26 cellular contexts compared by ENCODE assay signal in genomic region chr10:37639200-37639599, GRCh38.
"Had no signal": no experiment of that assay in that cellular context is flagged by ENCODE, and none has a peak within 500 bp of the region (broad histone marks: within the 10 kb centered on the region; RNA-seq: fewer than 3 reads in every experiment).

No MANE protein-coding gene starts in this region.

- DNase-seq: naive thymus-derived CD4-positive, alpha-beta T cell; natural killer cell; occipital lobe; ovary; psoas muscle; right cardiac atrium; right lobe of liver; sigmoid colon; small intestine; stimulated activated CD4-positive, alpha-beta T cell treated with anti-CD3 and anti-CD28 coated beads, Interleukin-15, amount 100 ng/mL, for 24 hours; stimulated activated CD4-positive, alpha-beta T cell treated with anti-CD3 and anti-CD28 coated beads, Interleukin-2, amount 100 ng/mL, for 24 hours; stimulated activated CD4-positive, alpha-beta T cell treated with anti-CD3 and anti-CD28 coated beads, Interleukin-2, amount 100 ng/mL, for 48 hours; stimulated activated CD4-positive, alpha-beta T cell treated with anti-CD3 and anti-CD28 coated beads, Interleukin-4, amount 100 ng/mL, for 24 hours; stimulated activated naive B cell treated with anti-CD40 and anti-IgM and Interleukin-4, amounts not matched to agents 10 μg/mL and 1 μg/mL and 100 μg/mL, for 72 hours; stimulated activated naive CD4-positive, alpha-beta T cell treated with Interleukin-2 at 50 U/mL for 16 hours; stomach; thyroid gland; trophoblast cell had no signal

- H3K27ac Mint-ChIP-seq: naive thymus-derived CD4-positive, alpha-beta T cell; natural killer cell; nephron; neural progenitor cell; progenitor cell of endocrine pancreas; stimulated activated naive B cell treated with anti-CD40 and anti-IgM and Interleukin-4, amounts not matched to agents 10 μg/mL and 1 μg/mL and 100 μg/mL, for 72 hours; stimulated activated naive CD8-positive, alpha-beta T cell treated with anti-CD3 and anti-CD28 coated beads, Interleukin-15, Interleukin-2, amounts not matched to agents 100 ng/mL and 50 ng/mL, for 24 hours had no signal

- H3K4me3 ChIP-seq: neural progenitor cell, ovary, psoas muscle, right lobe of liver, sigmoid colon, stomach, thoracic aorta, thyroid gland, tibial nerve, vagina had no signal

- H3K36me3 Mint-ChIP-seq: stimulated activated naive B cell treated with anti-CD40 and anti-IgM and Interleukin-4, amounts not matched to agents 10 μg/mL and 1 μg/mL and 100 μg/mL, for 72 hours had no signal

- H3K9me3 ChIP-seq: ovary, psoas muscle, right lobe of liver, thoracic aorta, thyroid gland, vagina had no signal

- ATAC-seq: naive thymus-derived CD4-positive, alpha-beta T cell; psoas muscle; right cardiac atrium; stimulated activated naive B cell treated with anti-CD40 and anti-IgM and Interleukin-4, amounts not matched to agents 10 μg/mL and 1 μg/mL and 100 μg/mL, for 72 hours had no signal

- H2AFZ ChIP-seq: neural progenitor cell, parathyroid adenoma had no signal

- H3K4me1 Mint-ChIP-seq: naive thymus-derived CD4-positive, alpha-beta T cell; natural killer cell; nephron; neural progenitor cell; stimulated activated naive B cell treated with anti-CD40 and anti-IgM and Interleukin-4, amounts not matched to agents 10 μg/mL and 1 μg/mL and 100 μg/mL, for 72 hours had no signal

- H3K4me2 ChIP-seq: neural progenitor cell had no signal

- H3K27ac ChIP-seq: neural progenitor cell, ovary, parathyroid adenoma, psoas muscle, right lobe of liver, sigmoid colon, stomach, thoracic aorta, thyroid gland, tibial nerve, vagina had no signal

- H3K27me3 ChIP-seq: neural progenitor cell, ovary, right lobe of liver, sigmoid colon, stomach, thyroid gland, tibial nerve, vagina had no signal

- H3K4me3 Mint-ChIP-seq: naive thymus-derived CD4-positive, alpha-beta T cell; natural killer cell; nephron; neural progenitor cell; stimulated activated naive B cell treated with anti-CD40 and anti-IgM and Interleukin-4, amounts not matched to agents 10 μg/mL and 1 μg/mL and 100 μg/mL, for 72 hours; stimulated activated naive CD8-positive, alpha-beta T cell treated with anti-CD3 and anti-CD28 coated beads, Interleukin-15, Interleukin-2, amounts not matched to agents 100 ng/mL and 50 ng/mL, for 24 hours had no signal

- H3K27me3 Mint-ChIP-seq: naive thymus-derived CD4-positive, alpha-beta T cell; progenitor cell of endocrine pancreas; stimulated activated naive B cell treated with anti-CD40 and anti-IgM and Interleukin-4, amounts not matched to agents 10 μg/mL and 1 μg/mL and 100 μg/mL, for 72 hours; stimulated activated naive CD8-positive, alpha-beta T cell treated with anti-CD3 and anti-CD28 coated beads, Interleukin-15, Interleukin-2, amounts not matched to agents 100 ng/mL and 50 ng/mL, for 24 hours had no signal

- H3K36me3 ChIP-seq: neural progenitor cell, ovary, right lobe of liver, sigmoid colon, stomach, thoracic aorta, thyroid gland, tibial nerve, vagina had no signal

- H3K4me1 ChIP-seq: neural progenitor cell, parathyroid adenoma, psoas muscle, right lobe of liver, sigmoid colon, stomach, thyroid gland, tibial nerve, vagina had no signal

- H3K9ac ChIP-seq: neural progenitor cell, parathyroid adenoma had no signal
